25 cellular contexts compared by ENCODE assay signal in the genomic region with DNA sequence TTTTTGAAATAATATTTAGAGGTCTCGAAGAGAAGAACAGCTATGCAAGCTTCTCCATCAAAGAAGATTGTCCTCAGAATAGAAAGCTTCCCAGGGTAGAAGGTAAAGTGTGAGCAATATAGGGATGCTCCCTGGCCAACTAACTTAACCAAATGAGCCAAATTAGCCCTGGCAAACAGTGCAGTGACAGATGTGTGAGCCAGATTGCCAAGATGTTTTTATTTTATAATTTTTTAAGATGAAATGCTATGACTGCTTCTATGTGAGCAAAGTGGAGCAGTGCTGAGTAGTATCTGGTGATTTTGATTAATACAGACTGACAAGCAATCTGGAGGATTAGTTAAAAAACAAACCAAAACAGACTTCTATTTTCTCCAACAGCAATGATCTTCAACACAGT.
"Had no signal": no experiment of that assay in that cellular context is flagged by ENCODE, and none has a peak within 500 bp of the region (broad histone marks: within the 10 kb centered on the region; RNA-seq: fewer than 3 reads in every experiment).

No MANE protein-coding gene starts in this region.

- H3K27me3 Mint-ChIP-seq: activated CD4-positive, alpha-beta memory T cell treated with anti-CD3 and anti-CD28 coated beads for 36 hours; activated CD4-positive, alpha-beta T cell treated with anti-CD3 and anti-CD28 coated beads, Interleukin-2, amount 10 ng/mL, durations not matched to agents 7 days and 5 days; activated naive CD8-positive, alpha-beta T cell; T-cell had no signal

- H3K9me3 Mint-ChIP-seq: activated CD4-positive, alpha-beta T cell treated with anti-CD3 and anti-CD28 coated beads, Interleukin-2, amount 10 ng/mL, durations not matched to agents 7 days and 5 days had no signal

- H3K4me3 Mint-ChIP-seq: activated CD4-positive, alpha-beta memory T cell treated with anti-CD3 and anti-CD28 coated beads for 36 hours; activated CD4-positive, alpha-beta T cell treated with anti-CD3 and anti-CD28 coated beads, Interleukin-2, amount 10 ng/mL, durations not matched to agents 7 days and 5 days; activated naive CD8-positive, alpha-beta T cell; activated T-cell treated with anti-CD3 and anti-CD28 coated beads, Interleukin-2, amount 50 U/mL, for 4 hours; T-cell had no signal

- H3K36me3 Mint-ChIP-seq: activated CD4-positive, alpha-beta memory T cell treated with anti-CD3 and anti-CD28 coated beads for 36 hours; activated naive CD8-positive, alpha-beta T cell; T-cell had no signal

- H3K27ac ChIP-seq: brain microvascular endothelial cell, cardiac muscle cell, colonic mucosa, SK-N-MC had no signal

- H3K4me3 ChIP-seq: cardiac muscle cell, colonic mucosa, SK-N-MC had no signal

- H3K36me3 ChIP-seq: brain microvascular endothelial cell, cardiac muscle cell, colonic mucosa had no signal

- H3K27me3 ChIP-seq: brain microvascular endothelial cell, cardiac muscle cell, colonic mucosa had no signal

- H3K4me1 Mint-ChIP-seq: activated CD4-positive, alpha-beta T cell treated with anti-CD3 and anti-CD28 coated beads, Interleukin-2, amount 10 ng/mL, durations not matched to agents 7 days and 5 days; T-cell had no signal

- H3K4me1 ChIP-seq: colonic mucosa had no signal

- DNase-seq: activated CD4-positive, alpha-beta memory T cell treated with anti-CD3 and anti-CD28 coated beads for 36 hours; activated CD4-positive, alpha-beta T cell treated with anti-CD3 and anti-CD28 coated beads, Interleukin-2, amount 10 ng/mL, durations not matched to agents 7 days and 5 days; activated CD4-positive, CD25-positive, alpha-beta regulatory T cell; activated CD8-positive, alpha-beta memory T cell treated with anti-CD3 and anti-CD28 coated beads for 24 hours; activated effector memory CD4-positive, alpha-beta T cell treated with anti-CD3 and anti-CD28 coated beads, Interleukin-2, amount 50 U/mL, for 16 hours; activated naive CD4-positive, alpha-beta T cell treated with Interleukin-2 at 50 U/mL for 16 hours; activated T-cell treated with anti-CD3 and anti-CD28 coated beads, Interleukin-2, amount 50 U/mL, for 4 hours; brain microvascular endothelial cell; colonic mucosa; Karpas-422; MM.1S; NCI-H1105; NCI-H1436 treated with DMSO at 0.1 percent for 48 hours; NCI-H1930; NCI-H2171 treated with DMSO at 0.1 percent for 48 hours; NCI-H226; NCI-H510A treated with DMSO at 0.1 percent for 48 hours; NCI-H748 treated with DMSO at 0.1 percent for 48 hours; RPMI8226; T-cell; T-helper 2 cell; T1000 had no signal

- H3K27ac Mint-ChIP-seq: activated CD4-positive, alpha-beta memory T cell treated with anti-CD3 and anti-CD28 coated beads for 36 hours; activated CD4-positive, alpha-beta T cell treated with anti-CD3 and anti-CD28 coated beads, Interleukin-2, amount 10 ng/mL, durations not matched to agents 7 days and 5 days; activated naive CD8-positive, alpha-beta T cell; T-cell had no signal

- H3K9me3 ChIP-seq: colonic mucosa had no signal
